1 cellular context compared by ENCODE assay signal in the genomic region with DNA sequence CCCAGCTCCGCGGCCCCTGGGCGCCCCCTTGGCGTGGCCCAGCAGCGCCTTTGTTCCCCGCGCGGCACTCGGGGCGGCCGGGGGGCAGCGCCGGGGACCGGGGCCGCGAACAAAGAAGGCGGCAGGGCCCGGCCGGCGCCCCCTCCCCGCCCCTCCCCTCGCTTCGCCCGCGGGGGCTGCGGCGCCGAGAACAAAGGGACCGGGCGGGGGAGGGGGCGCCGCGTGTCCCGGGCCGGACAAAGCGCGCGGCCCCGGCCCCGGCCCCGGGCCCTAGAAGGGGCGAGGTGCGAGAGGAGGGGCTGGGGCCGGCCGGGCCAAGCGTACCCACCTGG.
TF ChIP-seq lines count a peak whose summit lies in the region.

No MANE protein-coding gene starts in this region.

TF ChIP-seq in IMR-90, 13 proteins besides CTCF, POLR2A, EP300 and RAD21 (continued from another document):
- TF ChIP-seq CHD1 (IDR thresholded peaks at IDR 0.05; ENCODE audit: low read depth, low read length), result no peak
- TF ChIP-seq RCOR1 (IDR thresholded peaks at IDR 0.05; ENCODE audit: insufficient replicate concordance, low read length), result no peak
- TF ChIP-seq BHLHE40 (IDR thresholded peaks at IDR 0.05; ENCODE audit: low read depth, low read length), result no peak
- TF ChIP-seq, protein P1, sequence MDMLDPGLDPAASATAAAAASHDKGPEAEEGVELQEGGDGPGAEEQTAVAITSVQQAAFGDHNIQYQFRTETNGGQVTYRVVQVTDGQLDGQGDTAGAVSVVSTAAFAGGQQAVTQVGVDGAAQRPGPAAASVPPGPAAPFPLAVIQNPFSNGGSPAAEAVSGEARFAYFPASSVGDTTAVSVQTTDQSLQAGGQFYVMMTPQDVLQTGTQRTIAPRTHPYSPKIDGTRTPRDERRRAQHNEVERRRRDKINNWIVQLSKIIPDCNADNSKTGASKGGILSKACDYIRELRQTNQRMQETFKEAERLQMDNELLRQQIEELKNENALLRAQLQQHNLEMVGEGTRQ (IDR thresholded peaks at IDR 0.05; ENCODE audit: low read depth, low read length), result no peak
- no peak for TF ChIP-seq NFE2L2 (IDR thresholded peaks at IDR 0.05; ENCODE audit: low read depth, low read length)
